17 cellular contexts compared by ENCODE assay signal in genomic region chr10:23421397-23421796, GRCh38. TPM values are rescaled to one million over a fixed set of nuclear protein-coding genes. Genes with fewer than 3 reads are reported as not detected.
DNase-seq lines count a peak whose midpoint lies in the region; ATAC-seq and TF ChIP-seq lines count a peak whose summit lies in the region.
"Had no signal": no experiment of that assay in that cellular context is flagged by ENCODE, and none has a peak within 500 bp of the region (broad histone marks: within the 10 kb centered on the region; RNA-seq: fewer than 3 reads in every experiment).

No MANE protein-coding gene starts in this region.

- H3K9me2 ChIP-seq in PC-9 (ENCODE audit: insufficient read depth), result no peaks in the 10 kb centered on the region
- H3K9me2 ChIP-seq in hepatocyte (replicated peaks; ENCODE audit: insufficient read depth), result no peaks in the 10 kb centered on the region

- H4K20me1 ChIP-seq in PC-9 (ENCODE audit: insufficient read depth) (no peaks in the 10 kb centered on the region), hepatocyte (ENCODE audit: insufficient read depth, poor library complexity, severe bottlenecking) (no peaks in the 10 kb centered on the region)

- peaks cover 23% of the 10 kb centered on the region for H3F3A ChIP-seq in PC-9 (ENCODE audit: insufficient read depth, low read depth)

- CTCF ChIA-PET in HEK293 (lab: Yijun Ruan, JAX) (interaction anchor here (0.6 kb wide), 1 partner anchor 106 kb away, joined by 3 read pairs; no protein-coding TSS in a partner anchor), PC-9 (lab: Charles Lee) (interaction anchor here (1.0 kb wide), 1 partner anchor 11 kb away, joined by 3 read pairs; no protein-coding TSS in a partner anchor)

- H3K27ac Mint-ChIP-seq in type B pancreatic cell, result peak overlapping the region; percentile 29
- H3K27ac Mint-ChIP-seq: CD4-positive, alpha-beta memory T cell had no signal

- H3K4me2 ChIP-seq in PC-9 (peak overlapping the region; percentile 51), hepatocyte (no peak overlapping the region)

- H2AFZ ChIP-seq in PC-9 (0 out of 2 replicates have a peak overlapping the region, but pooled peaks have one; percentile 52), hepatocyte (no peak overlapping the region)

- no peak overlapping the region for H3K4me3 Mint-ChIP-seq in type B pancreatic cell
- H3K4me3 Mint-ChIP-seq: CD4-positive, alpha-beta memory T cell had no signal

- 83% methylated on average over 1 of the region's 1 CpG for WGBS in hepatocyte (ENCODE audit: low lambda C conversion rate, missing lambda C conversion rate)

- peaks cover 10% of the 10 kb centered on the region for H3K4me1 Mint-ChIP-seq in type B pancreatic cell (ENCODE audit: unreplicated experiment)
- H3K4me1 Mint-ChIP-seq: CD4-positive, alpha-beta memory T cell had no signal

- intact Hi-C loops in PC-9 (cut with micrococcal nuclease; ENCODE audit: unreplicated experiment), result no loop called here

- H3K9me3 ChIP-seq in HEK293 (ENCODE audit: control insufficient read depth, insufficient read depth, low read depth, low read length), result no peaks in the 10 kb centered on the region
- H3K9me3 ChIP-seq in PC-9 (ENCODE audit: insufficient read depth, low read depth), result no peaks in the 10 kb centered on the region
- H3K9me3 ChIP-seq in hepatocyte (ENCODE audit: low read depth), result no peaks in the 10 kb centered on the region

- DNase-seq in PC-9, result no peak
- DNase-seq in hepatocyte (ENCODE audit: low spot score), result no peak
- DNase-seq in type B pancreatic cell (ENCODE audit: extremely low spot score, unreplicated experiment), result no peak
- DNase-seq in NOMO-1 (lab: John Stamatoyannopoulos, UW; ENCODE audit: unreplicated experiment in 2 of 2), result no peak
- no peak for DNase-seq in stimulated activated CD4-positive, alpha-beta T cell treated with anti-CD3 and anti-CD28 coated beads, Interleukin-4, amount 100 ng/mL, for 24 hours
- DNase-seq: ACHN; CD4-positive, alpha-beta memory T cell; DMS153; DMS79; GDM1; GOT3; H7 had no signal

- no peaks in the 10 kb centered on the region for H3K79me2 ChIP-seq in PC-9 (ENCODE audit: low read depth)
- H3K79me2 ChIP-seq in hepatocyte, result no peaks in the 10 kb centered on the region

- H3K4me3 ChIP-seq in HEK293 (ENCODE audit: low read depth, low read length), result no peak overlapping the region
- no peak overlapping the region for H3K4me3 ChIP-seq in PC-9
- no peak overlapping the region for H3K4me3 ChIP-seq in hepatocyte

- no peak overlapping the region for H3K27ac ChIP-seq in HEK293 (ENCODE audit: extremely low read depth, low read depth, low read length)
- peak overlapping the region; percentile 90 for H3K27ac ChIP-seq in PC-9
- peak overlapping the region; percentile 28 for H3K27ac ChIP-seq in hepatocyte
- H3K27ac ChIP-seq: C4-2B, HL-60 had no signal

- POLR2A ChIA-PET in HEK293 (lab: Yijun Ruan, JAX) (interaction anchor here (0.6 kb wide), 1 partner anchor 1069 kb away, joined by 5 read pairs; no protein-coding TSS in a partner anchor), PC-9 (lab: Charles Lee; ENCODE audit: unreplicated experiment) (interaction anchor here (0.6 kb wide), 1 partner anchor 41 kb away, joined by 3 read pairs; no protein-coding TSS in a partner anchor)

- H3K27me3 ChIP-seq in PC-9 (ENCODE audit: insufficient read depth, low read depth) (no peaks in the 10 kb centered on the region), hepatocyte (no peaks in the 10 kb centered on the region)

- no peaks in the 10 kb centered on the region for H3K36me3 Mint-ChIP-seq in type B pancreatic cell
- H3K36me3 Mint-ChIP-seq: CD4-positive, alpha-beta memory T cell had no signal

- no peak for ATAC-seq in HG02870 (IDR thresholded peaks at IDR 0.05; ENCODE audit: unreplicated experiment)
- ATAC-seq: HCT116 had no signal

- H3K4me1 ChIP-seq in HEK293 (ENCODE audit: control insufficient read depth, insufficient read depth, low read length) (peaks cover 6% of the 10 kb centered on the region), PC-9 (replicated peaks; ENCODE audit: insufficient read depth) (peaks cover 65% of the 10 kb centered on the region), hepatocyte (ENCODE audit: insufficient read depth) (peaks cover 4% of the 10 kb centered on the region)

- no TSS peak for BruUV-seq in PC-9 (replicated peaks; lab: Mats Ljungman, UMichigan)

- no peaks in the 10 kb centered on the region for H3K27me3 Mint-ChIP-seq in type B pancreatic cell

- TF ChIP-seq CTCF in HEK293 (tag by site-specific recombination; IDR thresholded peaks at IDR 0.05) (no peak), PC-9 (conservative IDR thresholded peaks at IDR 0.05) (no peak), hepatocyte (IDR thresholded peaks at IDR 0.05; ENCODE audit: poor library complexity) (no peak), type B pancreatic cell (conservative IDR thresholded peaks at IDR 0.05) (no peak)

- no peaks in the 10 kb centered on the region for H3K36me3 ChIP-seq in HEK293 (ENCODE audit: control insufficient read depth in 2 of 2, insufficient read depth in 1 of 2, low read length in 2 of 2)
- H3K36me3 ChIP-seq in PC-9 (ENCODE audit: low read depth), result no peaks in the 10 kb centered on the region
- H3K36me3 ChIP-seq in hepatocyte (replicated peaks; ENCODE audit: insufficient read depth, low read depth), result no peaks in the 10 kb centered on the region

- H3K9me3 Mint-ChIP-seq in type B pancreatic cell, result no peaks in the 10 kb centered on the region

TF ChIP-seq in HEK293, 187 proteins besides CTCF, POLR2A, EP300 and RAD21:
- TF ChIP-seq ZNF664 (tag by site-specific recombination; IDR thresholded peaks at IDR 0.05) (peak; percentile 37; the same call in 1 of the 2 replicates), ZNF513 (tag by site-specific recombination; IDR thresholded peaks at IDR 0.05) (no peak), ZNF596 (tag by site-specific recombination; IDR thresholded peaks at IDR 0.05) (peak; percentile 96), ZNF366 (tag by site-specific recombination; conservative IDR thresholded peaks at IDR 0.05) (peak; percentile 27; the same call in 1 of the 2 replicates), HOXC10 (CRISPR knock-in tag; IDR thresholded peaks at IDR 0.05) (no peak), ZBTB17 (tag by site-specific recombination; IDR thresholded peaks at IDR 0.05) (peak; percentile 33; the same call in 1 of the 2 replicates), ZNF354C (tag by site-specific recombination; IDR thresholded peaks at IDR 0.05; ENCODE audit: borderline replicate concordance, low read depth) (no peak)
TF ChIP-seq in HEK293: peak in this region for 4.

RNA-seq across cellular contexts. Expression of gene OTUD1, which starts 17.5 kb away (rescaled TPM):
- total RNA-seq in PC-9 (2021) (16.9 and 21.4 TPM in 2 replicates), hepatocyte (29.0 and 31.7 TPM in 2 replicates), type B pancreatic cell (ENCODE audit: low replicate concordance) (16.1 and 20.9 TPM in 2 replicates)
- 34.8 and 38.5 TPM in 2 replicates for polyA plus RNA-seq in hepatocyte
